ENCODE assay signal across 11 cellular contexts in the genomic region with DNA sequence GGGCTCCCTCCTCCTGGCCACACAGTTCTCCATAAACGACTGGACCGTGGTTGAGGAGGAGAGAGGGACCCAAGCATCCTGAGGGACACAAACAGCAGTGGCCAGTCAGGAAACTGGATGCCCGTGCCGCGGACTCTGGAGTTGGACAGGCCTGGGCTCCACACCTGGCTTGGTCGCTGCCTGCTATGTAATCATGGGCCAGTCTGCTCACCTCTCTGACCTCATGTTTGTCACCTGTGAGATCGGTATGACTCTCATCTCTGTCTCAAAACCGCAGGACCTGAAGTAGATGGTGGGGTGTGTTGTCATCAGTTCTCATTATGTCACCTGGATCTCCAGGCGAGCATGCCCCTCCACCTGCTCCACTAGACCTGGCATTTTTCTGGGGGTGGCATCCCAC. TPM values are rescaled to one million over a fixed set of nuclear protein-coding genes. Genes with fewer than 3 reads are reported as not detected.
A peak's percentile ranks its signal among the peaks of the same experiment; 100 is the strongest.
DNase-seq lines count a peak whose midpoint lies in the region; ATAC-seq, FAIRE-seq and TF ChIP-seq lines count a peak whose summit lies in the region.
"Had no signal": no experiment of that assay in that cellular context is flagged by ENCODE, and none has a peak within 500 bp of the region (broad histone marks: within the 10 kb centered on the region; RNA-seq: fewer than 3 reads in every experiment).

No MANE protein-coding gene starts in this region.

- H3K9me3 ChIP-seq in OCI-LY3 (ENCODE audit: insufficient read depth, low read length): no peaks in the 10 kb centered on the region
- H3K9me3 ChIP-seq in BE2C: no peaks in the 10 kb centered on the region

- peaks cover 8 to 18% (median 14%) of the 10 kb centered on the region in 3 donors for H3K27me3 Mint-ChIP-seq in immature natural killer cell (ENCODE audit: low read depth in 3 of 3)
- no peaks in the 10 kb centered on the region for H3K27me3 Mint-ChIP-seq in activated CD4-positive, alpha-beta memory T cell treated with anti-CD3 and anti-CD28 coated beads, Interleukin-2, amount 10 ng/mL, durations not matched to agents 7 days and 5 days

- H3K4me2 ChIP-seq in OCI-LY3 (ENCODE audit: low read length): peak overlapping the region; percentile 95

- no peaks in the 10 kb centered on the region for H3K9me3 Mint-ChIP-seq in immature natural killer cell
- H3K9me3 Mint-ChIP-seq in stimulated activated effector memory CD8-positive, alpha-beta T cell treated with anti-CD3 and anti-CD28 coated beads, Interleukin-12 subunit alpha, Interleukin-12 subunit beta, amount 100 ng/mL, for 72 hours: no peaks in the 10 kb centered on the region
- no peaks in the 10 kb centered on the region for H3K9me3 Mint-ChIP-seq in activated CD4-positive, alpha-beta memory T cell treated with anti-CD3 and anti-CD28 coated beads, Interleukin-2, amount 10 ng/mL, durations not matched to agents 7 days and 5 days

- POLR2A ChIA-PET in activated CD4-positive, alpha-beta memory T cell treated with anti-CD3 and anti-CD28 coated beads, Interleukin-2, amount 10 ng/mL, durations not matched to agents 7 days and 5 days (lab: Charles Lee): no interaction called here

- ATAC-seq in stimulated activated effector memory CD8-positive, alpha-beta T cell treated with anti-CD3 and anti-CD28 coated beads, Interleukin-12 subunit alpha, Interleukin-12 subunit beta, amount 100 ng/mL, for 72 hours: peak; percentile 52

- DNase-seq in GM12891 (ENCODE audit: insufficient read length, low spot score): no peak
- DNase-seq in immature natural killer cell: no peak
- no peak for DNase-seq in stimulated activated effector memory CD8-positive, alpha-beta T cell treated with anti-CD3 and anti-CD28 coated beads, Interleukin-12 subunit alpha, Interleukin-12 subunit beta, amount 100 ng/mL, for 72 hours (ENCODE audit: low spot score in 2 of 2)
- no peak for DNase-seq in retina
- DNase-seq in BE2C: no peak
- no peak for DNase-seq in ecto neural progenitor cell (ENCODE audit: low spot score)
- DNase-seq in activated CD4-positive, alpha-beta memory T cell treated with anti-CD3 and anti-CD28 coated beads, Interleukin-2, amount 10 ng/mL, durations not matched to agents 7 days and 5 days: no peak
- DNase-seq: NCI-H2227 treated with DMSO at 0.1 percent for 48 hours, occipital lobe had no signal

- TF ChIP-seq CTCF in OCI-LY3 (IDR thresholded peaks at IDR 0.05; ENCODE audit: low read depth, low read length): no peak
- TF ChIP-seq CTCF in BE2C (IDR thresholded peaks at IDR 0.05; ENCODE audit: low read depth, low read length): no peak

- TF ChIP-seq POLR2A in GM12891 (IDR thresholded peaks at IDR 0.05; ENCODE audit: low read depth, low read length): no peak

- peak; percentile 57 for FAIRE-seq in GM12891 (lab: Jason Lieb, UNC)
- FAIRE-seq: islet of Langerhans had no signal

- H3K27ac Mint-ChIP-seq in immature natural killer cell: peak overlapping the region; percentile 92 to 99 (median 98)
- peak overlapping the region; percentile 12 for H3K27ac Mint-ChIP-seq in stimulated activated effector memory CD8-positive, alpha-beta T cell treated with anti-CD3 and anti-CD28 coated beads, Interleukin-12 subunit alpha, Interleukin-12 subunit beta, amount 100 ng/mL, for 72 hours
- H3K27ac Mint-ChIP-seq in activated CD4-positive, alpha-beta memory T cell treated with anti-CD3 and anti-CD28 coated beads, Interleukin-2, amount 10 ng/mL, durations not matched to agents 7 days and 5 days: no peak overlapping the region

- H4K20me1 ChIP-seq in OCI-LY3 (ENCODE audit: insufficient read depth, low read length): peaks cover 74% of the 10 kb centered on the region

- peak overlapping the region; percentile 91 for H3K27ac ChIP-seq in OCI-LY3 (ENCODE audit: low read length)

- H3K27me3 ChIP-seq in OCI-LY3 (ENCODE audit: low read depth, low read length): no peaks in the 10 kb centered on the region
- no peaks in the 10 kb centered on the region for H3K27me3 ChIP-seq in BE2C

- H3K36me3 ChIP-seq in OCI-LY3 (replicated peaks; ENCODE audit: low read depth, low read length): no peaks in the 10 kb centered on the region
- peaks cover 7% of the 10 kb centered on the region; the same call in 1 of the 2 replicates for H3K36me3 ChIP-seq in BE2C

- H3K4me3 ChIP-seq in OCI-LY3 (ENCODE audit: low read length) (peak overlapping the region; percentile 48; the same call in 1 of the 2 replicates), BE2C (ENCODE audit: low read depth, low read length) (no peak overlapping the region)

- no peaks in the 10 kb centered on the region for H3K36me3 Mint-ChIP-seq in immature natural killer cell
- H3K36me3 Mint-ChIP-seq in stimulated activated effector memory CD8-positive, alpha-beta T cell treated with anti-CD3 and anti-CD28 coated beads, Interleukin-12 subunit alpha, Interleukin-12 subunit beta, amount 100 ng/mL, for 72 hours: peaks cover 4% of the 10 kb centered on the region
- H3K36me3 Mint-ChIP-seq in activated CD4-positive, alpha-beta memory T cell treated with anti-CD3 and anti-CD28 coated beads, Interleukin-2, amount 10 ng/mL, durations not matched to agents 7 days and 5 days (ENCODE audit: low read depth): no peaks in the 10 kb centered on the region

- H3K4me1 Mint-ChIP-seq in immature natural killer cell: peaks cover 92 to 95% of the 10 kb centered on the region in 2 donors
- H3K4me1 Mint-ChIP-seq in stimulated activated effector memory CD8-positive, alpha-beta T cell treated with anti-CD3 and anti-CD28 coated beads, Interleukin-12 subunit alpha, Interleukin-12 subunit beta, amount 100 ng/mL, for 72 hours: peaks cover 72% of the 10 kb centered on the region
- peaks cover 13% of the 10 kb centered on the region for H3K4me1 Mint-ChIP-seq in activated CD4-positive, alpha-beta memory T cell treated with anti-CD3 and anti-CD28 coated beads, Interleukin-2, amount 10 ng/mL, durations not matched to agents 7 days and 5 days

- peaks cover 99% of the 10 kb centered on the region for H3K4me1 ChIP-seq in OCI-LY3 (ENCODE audit: low read length)
- H3K4me1 ChIP-seq in BE2C: peaks cover 62% of the 10 kb centered on the region

- peaks cover 98% of the 10 kb centered on the region for H3K79me2 ChIP-seq in OCI-LY3 (ENCODE audit: low read length)

- H2AFZ ChIP-seq in OCI-LY3 (ENCODE audit: low read depth, low read length): no peak overlapping the region

- peak overlapping the region; percentile 47; the same call in 1 of the 2 replicates for H3K9ac ChIP-seq in OCI-LY3 (ENCODE audit: low read length)

- H3K4me3 Mint-ChIP-seq in immature natural killer cell: peak overlapping the region; percentile 57 to 76 (median 65)
- H3K4me3 Mint-ChIP-seq in stimulated activated effector memory CD8-positive, alpha-beta T cell treated with anti-CD3 and anti-CD28 coated beads, Interleukin-12 subunit alpha, Interleukin-12 subunit beta, amount 100 ng/mL, for 72 hours: no peak overlapping the region
- no peak overlapping the region for H3K4me3 Mint-ChIP-seq in activated CD4-positive, alpha-beta memory T cell treated with anti-CD3 and anti-CD28 coated beads, Interleukin-2, amount 10 ng/mL, durations not matched to agents 7 days and 5 days

- CTCF ChIA-PET in activated CD4-positive, alpha-beta memory T cell treated with anti-CD3 and anti-CD28 coated beads, Interleukin-2, amount 10 ng/mL, durations not matched to agents 7 days and 5 days (lab: Charles Lee): no interaction called here

TF ChIP-seq in GM12891, 5 proteins besides CTCF, POLR2A, EP300 and RAD21:
- TF ChIP-seq PAX5 (IDR thresholded peaks at IDR 0.05; ENCODE audit: insufficient read depth, low read length, severe bottlenecking) (no peak), POU2F2 (IDR thresholded peaks at IDR 0.05; ENCODE audit: low read depth, low read length) (no peak), SPI1 (IDR thresholded peaks at IDR 0.05; ENCODE audit: low read depth, low read length) (no peak), POLR2AphosphoS5 (IDR thresholded peaks at IDR 0.05; ENCODE audit: low read depth, low read length) (no peak), TAF1 (IDR thresholded peaks at IDR 0.05; ENCODE audit: low read depth, low read length) (no peak)

RNA-seq across cellular contexts. Expression of a gene that starts 14.5 kb away (rescaled TPM):
- polyA plus RNA-seq in GM12891 (2012; ENCODE audit: low read depth, missing spikeins): 29.4 TPM
- polyA plus RNA-seq in immature natural killer cell: 100 to 1,000 TPM; 339 to 410 (median 385) TPM
- 263 TPM for polyA plus RNA-seq in BE2C (2012; ENCODE audit: insufficient read depth, insufficient read length, low read depth)
- 1 to 10 TPM; 1.4 to 1.7 TPM for total RNA-seq in activated CD4-positive, alpha-beta memory T cell treated with anti-CD3 and anti-CD28 coated beads, Interleukin-2, amount 10 ng/mL, durations not matched to agents 7 days and 5 days

Comparison
In these comparisons a context has a peak if more than half of its experiments do, and no peak if none do; other contexts are left out.
1. H3K4me3 Mint-ChIP-seq: peak in immature natural killer cell (5 of 5); none in stimulated activated effector memory CD8-positive, alpha-beta T cell treated with anti-CD3 and anti-CD28 coated beads, Interleukin-12 subunit alpha, Interleukin-12 subunit beta, amount 100 ng/mL, for 72 hours (single experiment) and activated CD4-positive, alpha-beta memory T cell treated with anti-CD3 and anti-CD28 coated beads, Interleukin-2, amount 10 ng/mL, durations not matched to agents 7 days and 5 days (single experiment).